16 cellular contexts compared by ENCODE assay signal in genomic region chr22:19218541-19219233, GRCh38. TPM values are rescaled to one million over a fixed set of nuclear protein-coding genes. Genes with fewer than 3 reads are reported as not detected.
A peak's percentile ranks its signal among the peaks of the same experiment; 100 is the strongest.
DNase-seq lines count a peak whose midpoint lies in the region; ATAC-seq, FAIRE-seq and TF ChIP-seq lines count a peak whose summit lies in the region.
"Had no signal": no experiment of that assay in that cellular context is flagged by ENCODE, and none has a peak within 500 bp of the region (broad histone marks: within the 10 kb centered on the region; RNA-seq: fewer than 3 reads in every experiment).

No MANE protein-coding gene starts in this region.

- no peak for FAIRE-seq in HepG2 (lab: Jason Lieb, UNC)
- FAIRE-seq in GM12891 (lab: Jason Lieb, UNC), result no peak

- H3K4me2 ChIP-seq in HepG2 (ENCODE audit: low read depth, low read length), result no peak overlapping the region

- H3K27me3 ChIP-seq in HepG2 (ENCODE audit: control insufficient read depth in 1 of 2, insufficient read depth in 2 of 2, low read length in 2 of 2) (no peaks in the 10 kb centered on the region), right lobe of liver (no peaks in the 10 kb centered on the region)
- H3K27me3 ChIP-seq: neural progenitor cell had no signal

- peaks cover 2% of the 10 kb centered on the region for H3K4me1 Mint-ChIP-seq in activated CD4-positive, alpha-beta T cell treated with anti-CD3 and anti-CD28 coated beads, Interleukin-2, amount 10 ng/mL, durations not matched to agents 24 days and 14 days

- H3K9ac ChIP-seq in HepG2 (ENCODE audit: insufficient read depth, low read depth, low read length) (no peak overlapping the region), SK-N-MC (ENCODE audit: insufficient read length) (no peak overlapping the region)
- H3K9ac ChIP-seq: neural progenitor cell had no signal

- DNase-seq in HepG2 (ENCODE audit: low spot score) (no peak), right lobe of liver (no peak), SK-N-MC (ENCODE audit: low read depth, low spot score) (no peak), left colon (no peak), GM12891 (ENCODE audit: insufficient read length, low spot score) (no peak), NK-92 (lab: John Stamatoyannopoulos, UW; ENCODE audit: unreplicated experiment) (no peak)
- no peak for DNase-seq in activated CD4-positive, alpha-beta T cell treated with anti-CD3 and anti-CD28 coated beads, Interleukin-2, amount 10 ng/mL, durations not matched to agents 24 days and 14 days
- DNase-seq: SIG-M5, T-helper 17 cell had no signal

- POLR2A ChIA-PET in HepG2 (lab: Yijun Ruan, JAX), result no interaction called here

- ATAC-seq in HepG2 (peak; percentile 35; the same call in 2 of the 3 replicates), right lobe of liver (no peak), left colon (peak; percentile 32), GM18498 (IDR thresholded peaks at IDR 0.05; ENCODE audit: unreplicated experiment) (no peak)

- H3K36me3 ChIP-seq in HepG2 (replicated peaks in 1 of 2; ENCODE audit: control insufficient read depth in 1 of 2, insufficient read depth in 2 of 2, low read length in 2 of 2), result peaks cover 7 to 28% of the 10 kb centered on the region in 2 experiments; a peak in 4 of 5 replicates
- no peaks in the 10 kb centered on the region for H3K36me3 ChIP-seq in right lobe of liver
- no peaks in the 10 kb centered on the region for H3K36me3 ChIP-seq in SK-N-MC (ENCODE audit: insufficient read depth, low read length)
- H3K36me3 ChIP-seq: neural progenitor cell had no signal

- H3K9me3 ChIP-seq in HepG2 (ENCODE audit: low read length), result no peaks in the 10 kb centered on the region
- H3K9me3 ChIP-seq in right lobe of liver, result no peaks in the 10 kb centered on the region
- H3K9me3 ChIP-seq in SK-N-MC (ENCODE audit: low read depth, low read length), result no peaks in the 10 kb centered on the region
- H3K9me3 ChIP-seq: thoracic aorta had no signal

- TF ChIP-seq EP300 in HepG2 (IDR thresholded peaks at IDR 0.05; ENCODE audit: low read depth in 2 of 2, low read length in 2 of 2), result no peak
- TF ChIP-seq EP300 in HepG2 (CRISPR knock-in tag; IDR thresholded peaks at IDR 0.05; ENCODE audit: borderline replicate concordance), result no peak

- no peaks in the 10 kb centered on the region for H3K27me3 Mint-ChIP-seq in activated CD4-positive, alpha-beta T cell treated with anti-CD3 and anti-CD28 coated beads, Interleukin-2, amount 10 ng/mL, durations not matched to agents 24 days and 14 days
- H3K27me3 Mint-ChIP-seq: CD4-positive, alpha-beta memory T cell; central memory CD8-positive, alpha-beta T cell; stimulated activated memory B cell treated with anti-CD40 and anti-IgM and Interleukin-4, amounts not matched to agents 10 μg/mL and 1 μg/mL and 100 μg/mL, for 72 hours had no signal

- no peaks in the 10 kb centered on the region for H3K9me3 Mint-ChIP-seq in activated CD4-positive, alpha-beta T cell treated with anti-CD3 and anti-CD28 coated beads, Interleukin-2, amount 10 ng/mL, durations not matched to agents 24 days and 14 days
- H3K9me3 Mint-ChIP-seq: activated CD4-positive, alpha-beta memory T cell treated with anti-CD3 and anti-CD28 coated beads, Interleukin-2, amount 10 ng/mL, durations not matched to agents 7 days and 5 days; CD4-positive, alpha-beta memory T cell; central memory CD8-positive, alpha-beta T cell; neural progenitor cell; stimulated activated memory B cell treated with anti-CD40 and anti-IgM and Interleukin-4, amounts not matched to agents 10 μg/mL and 1 μg/mL and 100 μg/mL, for 72 hours had no signal

- no peak for TF ChIP-seq CTCF in HepG2 (CRISPR knock-in tag; IDR thresholded peaks at IDR 0.05)
- no peak for TF ChIP-seq CTCF in right lobe of liver (IDR thresholded peaks at IDR 0.05)

- no peak overlapping the region for H2AFZ ChIP-seq in HepG2 (ENCODE audit: low read length)
- H2AFZ ChIP-seq: neural progenitor cell had no signal

- H3K4me3 ChIP-seq in HepG2 (replicated peaks in 1 of 3; ENCODE audit: insufficient read depth in 1 of 3, low read depth in 2 of 3, low read length in 3 of 3) (no peak overlapping the region), right lobe of liver (no peak overlapping the region), SK-N-MC (no peak overlapping the region)
- H3K4me3 ChIP-seq: neural progenitor cell, thoracic aorta had no signal

- H3K4me1 ChIP-seq in HepG2 (ENCODE audit: insufficient read depth, low read length) (peaks cover 18% of the 10 kb centered on the region), right lobe of liver (peaks cover 0 to 10% (median 0%) of the 10 kb centered on the region in 4 donors)

- H3K36me3 Mint-ChIP-seq in activated CD4-positive, alpha-beta T cell treated with anti-CD3 and anti-CD28 coated beads, Interleukin-2, amount 10 ng/mL, durations not matched to agents 24 days and 14 days (ENCODE audit: low read depth), result no peaks in the 10 kb centered on the region
- H3K36me3 Mint-ChIP-seq: CD4-positive, alpha-beta memory T cell; stimulated activated memory B cell treated with anti-CD40 and anti-IgM and Interleukin-4, amounts not matched to agents 10 μg/mL and 1 μg/mL and 100 μg/mL, for 72 hours had no signal

- H4K20me1 ChIP-seq in HepG2 (ENCODE audit: insufficient read depth, low read length), result no peaks in the 10 kb centered on the region

- WGBS in HepG2 (ENCODE audit: low lambda C conversion rate), result 98% methylated on average over 3 of the region's 5 CpGs
- 60% methylated on average over 2 of the region's 5 CpGs for WGBS in right lobe of liver (ENCODE audit: insufficient coverage, low coverage, low lambda C conversion rate, missing lambda C conversion rate)

- no peak overlapping the region for H3K27ac Mint-ChIP-seq in activated CD4-positive, alpha-beta T cell treated with anti-CD3 and anti-CD28 coated beads, Interleukin-2, amount 10 ng/mL, durations not matched to agents 24 days and 14 days
- H3K27ac Mint-ChIP-seq: activated CD4-positive, alpha-beta memory T cell treated with anti-CD3 and anti-CD28 coated beads, Interleukin-2, amount 10 ng/mL, durations not matched to agents 7 days and 5 days; CD4-positive, alpha-beta memory T cell; stimulated activated memory B cell treated with anti-CD40 and anti-IgM and Interleukin-4, amounts not matched to agents 10 μg/mL and 1 μg/mL and 100 μg/mL, for 72 hours; T-helper 17 cell had no signal

- no peak overlapping the region for H3K4me3 Mint-ChIP-seq in activated CD4-positive, alpha-beta T cell treated with anti-CD3 and anti-CD28 coated beads, Interleukin-2, amount 10 ng/mL, durations not matched to agents 24 days and 14 days
- H3K4me3 Mint-ChIP-seq: activated CD4-positive, alpha-beta memory T cell treated with anti-CD3 and anti-CD28 coated beads, Interleukin-2, amount 10 ng/mL, durations not matched to agents 7 days and 5 days; CD4-positive, alpha-beta memory T cell; central memory CD8-positive, alpha-beta T cell; stimulated activated memory B cell treated with anti-CD40 and anti-IgM and Interleukin-4, amounts not matched to agents 10 μg/mL and 1 μg/mL and 100 μg/mL, for 72 hours; T-helper 17 cell had no signal

- TF ChIP-seq POLR2A in HepG2 (IDR thresholded peaks at IDR 0.05; ENCODE audit: insufficient read depth in 1 of 2, low read depth in 2 of 2, low read length in 2 of 2), result no peak
- no peak for TF ChIP-seq POLR2A in right lobe of liver (IDR thresholded peaks at IDR 0.05)
- no peak for TF ChIP-seq POLR2A in GM12891 (IDR thresholded peaks at IDR 0.05; ENCODE audit: low read depth, low read length)

- CTCF ChIA-PET in HepG2 (lab: Yijun Ruan, JAX; ENCODE audit: low intra/inter-chr PET ratio, low total read pairs), result interaction anchor here (1.0 kb wide), 1 partner anchor 412 kb away, joined by 3 read pairs; no protein-coding TSS in a partner anchor

- in situ Hi-C loops in HepG2 (cut with HindIII; ENCODE audit: extremely low pct_ligation_motif_present, low pct_unique_long_range_greater_than_20kb), result no loop called here

- intact Hi-C loops in HepG2 (cut with micrococcal nuclease; ENCODE audit: unreplicated experiment) (no loop called here), right lobe of liver (cut with DNase I) (no loop called here), left colon (cut with DNase I, micrococcal nuclease) (no loop called here)
- intact Hi-C loops in activated CD4-positive, alpha-beta T cell treated with anti-CD3 and anti-CD28 coated beads, Interleukin-2, amount 10 ng/mL, durations not matched to agents 24 days and 14 days (cut with micrococcal nuclease), result no loop called here

- no peak for TF ChIP-seq RAD21 in HepG2 (CRISPR knock-in tag; IDR thresholded peaks at IDR 0.05)

- no TSS peak for BruUV-seq in HepG2 (replicated peaks; lab: Mats Ljungman, UMichigan)

- no peaks in the 10 kb centered on the region for H3K79me2 ChIP-seq in HepG2 (ENCODE audit: insufficient read depth, low read length)

- no peak overlapping the region for H3K27ac ChIP-seq in HepG2 (ENCODE audit: extremely low read length, insufficient read depth, low read length)
- no peak overlapping the region for H3K27ac ChIP-seq in right lobe of liver
- H3K27ac ChIP-seq in SK-N-MC, result peak overlapping the region; percentile 43; the same call in 1 of the 2 replicates
- H3K27ac ChIP-seq: neural progenitor cell, thoracic aorta had no signal

RNA-seq across cellular contexts. Expression of gene SLC25A1, which starts 40.2 kb away (rescaled TPM):
- total RNA-seq in HepG2 (2016; rRNA removed; fragmentation: Illumina TruSeq; extraction: Trizol) (118 and 161 TPM in 2 replicates), right lobe of liver (100 to 1,000 TPM in 4 of 6 experiments, 10 to 100 TPM in 2; 80.2 to 128 (median 114) TPM), left colon (100 to 1,000 TPM; 137 to 194 TPM)
- 121 and 136 TPM in 2 replicates for total RNA-seq in HepG2 (2016; cell fraction: cytosol; rRNA removed; fragmentation: Illumina TruSeq; extraction: Trizol; ENCODE audit: low read depth)
- total RNA-seq in HepG2 (2016; cell fraction: insoluble cytoplasmic fraction; rRNA removed; fragmentation: Illumina TruSeq; extraction: Trizol), result 107 and 161 TPM in 2 replicates
- 173 and 190 TPM in 2 replicates for total RNA-seq in HepG2 (2016; cell fraction: membrane; rRNA removed; fragmentation: Illumina TruSeq; extraction: Trizol)
- total RNA-seq in HepG2 (2016; cell fraction: nucleus; rRNA removed; fragmentation: Illumina TruSeq; extraction: Trizol), result 74.9 and 92.0 TPM in 2 replicates
- polyA plus RNA-seq in HepG2 (2011; rRNA removed), result 49.4 and 57.3 TPM in 2 replicates
- 57.0 and 78.3 TPM in 2 replicates for polyA plus RNA-seq in HepG2 (2011; cell fraction: cytosol; rRNA removed)
- polyA plus RNA-seq in HepG2 (2011; cell fraction: nucleus; rRNA removed), result 92.6 and 99.0 TPM in 2 replicates
- 71.1 and 74.4 TPM in 2 replicates for polyA plus RNA-seq in HepG2 (2012)
- polyA plus RNA-seq in HepG2 (2016; cell fraction: cytosol; fragmentation: Illumina TruSeq; extraction: Trizol; ENCODE audit: low read depth), result 165 and 180 TPM in 2 replicates
- polyA plus RNA-seq in HepG2 (2016; cell fraction: insoluble cytoplasmic fraction; fragmentation: Illumina TruSeq; extraction: Trizol; ENCODE audit: low read depth), result 116 and 155 TPM in 2 replicates
- 187 and 190 TPM in 2 replicates for polyA plus RNA-seq in HepG2 (2016; cell fraction: membrane; fragmentation: Illumina TruSeq; extraction: Trizol; ENCODE audit: low read depth)
- 160 and 164 TPM in 2 replicates for polyA plus RNA-seq in HepG2 (2016; cell fraction: nucleus; fragmentation: Illumina TruSeq; extraction: Trizol; ENCODE audit: insufficient read depth, low read depth)
- polyA minus RNA-seq in HepG2 (2011; rRNA and poly(A)+ RNA removed; ENCODE audit: low replicate concordance), result 31.1 and 76.9 TPM in 2 replicates
- 45.0 and 48.0 TPM in 2 replicates for polyA minus RNA-seq in HepG2 (2011; cell fraction: cytosol; rRNA and poly(A)+ RNA removed)
- polyA minus RNA-seq in HepG2 (2011; cell fraction: nucleus; rRNA and poly(A)+ RNA removed), result 13.5 and 13.8 TPM in 2 replicates
- 39.4 and 41.2 TPM in 2 replicates for total RNA-seq in activated CD4-positive, alpha-beta T cell treated with anti-CD3 and anti-CD28 coated beads, Interleukin-2, amount 10 ng/mL, durations not matched to agents 24 days and 14 days
- 43.7 TPM for polyA plus RNA-seq in GM12891 (2012; ENCODE audit: low read depth, missing spikeins)

Comparison
In these comparisons a context has a peak if more than half of its experiments do, and no peak if none do; other contexts are left out.
1. ATAC-seq: peak in HepG2 (single experiment) and left colon (single experiment); none in right lobe of liver (0 of 4) and GM18498 (single experiment).